In the genomic region with DNA sequence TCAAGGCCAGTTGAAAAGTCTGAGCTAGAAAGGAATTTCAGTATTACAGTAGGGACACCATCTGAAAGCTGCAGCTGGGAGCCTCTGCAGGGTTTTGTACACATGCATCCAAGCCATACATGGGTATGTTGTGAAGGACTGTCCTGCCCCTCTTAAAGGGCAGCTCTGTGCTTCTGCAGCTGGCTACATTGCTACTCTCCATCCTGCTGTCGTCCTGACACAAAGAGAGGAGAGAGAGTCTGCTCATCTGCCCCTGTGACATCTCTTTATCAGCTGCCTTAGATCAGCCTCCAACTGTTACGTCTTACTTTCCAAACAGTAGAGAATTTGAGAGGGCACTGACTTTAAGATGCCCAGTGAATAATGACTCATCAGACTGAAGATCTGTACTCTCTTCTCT, we compare ENCODE assay signal across 23 cellular contexts.
DNase-seq lines count a peak whose midpoint lies in the region; ATAC-seq and TF ChIP-seq lines count a peak whose summit lies in the region.
"Had no signal": no experiment of that assay in that cellular context is flagged by ENCODE, and none has a peak within 500 bp of the region (broad histone marks: within the 10 kb centered on the region; RNA-seq: fewer than 3 reads in every experiment).

No MANE protein-coding gene starts in this region.

- peaks cover 5% of the 10 kb centered on the region for H3K9me3 Mint-ChIP-seq in activated CD4-positive, alpha-beta T cell treated with anti-CD3 and anti-CD28 coated beads, Interleukin-2, amount 10 ng/mL, durations not matched to agents 24 days and 14 days
- peaks cover 8% of the 10 kb centered on the region for H3K9me3 Mint-ChIP-seq in neural progenitor cell

- peak overlapping the region; percentile 32 for H2AFZ ChIP-seq in neural progenitor cell (replicated peaks)

- intact Hi-C loops in activated CD4-positive, alpha-beta T cell treated with anti-CD3 and anti-CD28 coated beads, Interleukin-2, amount 10 ng/mL, durations not matched to agents 24 days and 14 days (cut with micrococcal nuclease) = no loop called here

- no peaks in the 10 kb centered on the region for H4K20me1 ChIP-seq in neural progenitor cell (ENCODE audit: low read depth)
- H4K20me1 ChIP-seq: BLaER1 had no signal

- H3K9ac ChIP-seq in neural progenitor cell = no peak overlapping the region
- H3K9ac ChIP-seq: BLaER1 had no signal

- H3K36me3 ChIP-seq in neural progenitor cell = no peaks in the 10 kb centered on the region
- H3K36me3 ChIP-seq: BE2C, BLaER1 had no signal

- H3K9me3 ChIP-seq in neural progenitor cell (ENCODE audit: low read depth) = no peaks in the 10 kb centered on the region
- H3K9me3 ChIP-seq: BE2C, BLaER1 had no signal

- H3K27ac ChIP-seq in neural progenitor cell = no peak overlapping the region
- H3K27ac ChIP-seq: 22Rv1, BLaER1 had no signal

- H3K4me3 ChIP-seq in neural progenitor cell = no peak overlapping the region
- H3K4me3 ChIP-seq: BLaER1, GM12878 had no signal

- no peaks in the 10 kb centered on the region for H3K27me3 Mint-ChIP-seq in activated CD4-positive, alpha-beta T cell treated with anti-CD3 and anti-CD28 coated beads, Interleukin-2, amount 10 ng/mL, durations not matched to agents 24 days and 14 days
- H3K27me3 Mint-ChIP-seq in neural progenitor cell (ENCODE audit: insufficient read depth, low read depth) = no peaks in the 10 kb centered on the region
- H3K27me3 Mint-ChIP-seq: CD4-positive, alpha-beta memory T cell; CD4-positive, CD25-positive, alpha-beta regulatory T cell had no signal

- H3K27me3 ChIP-seq in neural progenitor cell = no peaks in the 10 kb centered on the region
- H3K27me3 ChIP-seq: BE2C, BLaER1 had no signal

- H3F3A ChIP-seq in neural progenitor cell (ENCODE audit: low read depth) = no peaks in the 10 kb centered on the region

- ATAC-seq in HG03097 (IDR thresholded peaks at IDR 0.05; ENCODE audit: low FRiP score, unreplicated experiment) = no peak
- ATAC-seq: GM12878 had no signal

- peak; percentile 25 for DNase-seq in activated CD4-positive, alpha-beta T cell treated with anti-CD3 and anti-CD28 coated beads, Interleukin-2, amount 10 ng/mL, durations not matched to agents 24 days and 14 days
- DNase-seq in activated CD4-positive, alpha-beta T cell treated with anti-CD3 and anti-CD28 coated beads, Interleukin-2, amount 50 U/mL, for 48 hours = no peak
- DNase-seq in neural progenitor cell (ENCODE audit: low spot score) (no peak), A172 (ENCODE audit: low spot score) (no peak)
- DNase-seq: ACHN; BE2C; C1 segment of cervical spinal cord; CD4-positive, alpha-beta memory T cell; CD4-positive, CD25-positive, alpha-beta regulatory T cell; CD8-positive, alpha-beta memory T cell; COR-L47; DMS 273 treated with DMSO at 0.1 percent for 48 hours; DMS153; DMS53; DMS79; DND-41; EL; GDM1 had no signal

- no peaks in the 10 kb centered on the region for H3K36me3 Mint-ChIP-seq in activated CD4-positive, alpha-beta T cell treated with anti-CD3 and anti-CD28 coated beads, Interleukin-2, amount 10 ng/mL, durations not matched to agents 24 days and 14 days (ENCODE audit: low read depth)
- no peaks in the 10 kb centered on the region for H3K36me3 Mint-ChIP-seq in neural progenitor cell
- H3K36me3 Mint-ChIP-seq: CD14-positive monocyte; CD4-positive, alpha-beta memory T cell; CD4-positive, CD25-positive, alpha-beta regulatory T cell; CD8-positive, alpha-beta memory T cell had no signal

- H3K4me3 Mint-ChIP-seq in activated CD4-positive, alpha-beta T cell treated with anti-CD3 and anti-CD28 coated beads, Interleukin-2, amount 10 ng/mL, durations not matched to agents 24 days and 14 days = no peak overlapping the region
- no peak overlapping the region for H3K4me3 Mint-ChIP-seq in neural progenitor cell
- H3K4me3 Mint-ChIP-seq: CD14-positive monocyte; CD4-positive, alpha-beta memory T cell; CD8-positive, alpha-beta memory T cell had no signal

- H3K79me2 ChIP-seq in neural progenitor cell (ENCODE audit: low read depth) = no peaks in the 10 kb centered on the region

- no peak overlapping the region for H3K27ac Mint-ChIP-seq in activated CD4-positive, alpha-beta T cell treated with anti-CD3 and anti-CD28 coated beads, Interleukin-2, amount 10 ng/mL, durations not matched to agents 24 days and 14 days
- no peak overlapping the region for H3K27ac Mint-ChIP-seq in neural progenitor cell
- H3K27ac Mint-ChIP-seq: CD14-positive monocyte; CD4-positive, alpha-beta memory T cell; CD4-positive, CD25-positive, alpha-beta regulatory T cell; CD8-positive, alpha-beta memory T cell had no signal

- H3K4me1 ChIP-seq in neural progenitor cell = peaks cover 5% of the 10 kb centered on the region
- H3K4me1 ChIP-seq: BE2C, BLaER1 had no signal

- no peaks in the 10 kb centered on the region for H3K4me1 Mint-ChIP-seq in activated CD4-positive, alpha-beta T cell treated with anti-CD3 and anti-CD28 coated beads, Interleukin-2, amount 10 ng/mL, durations not matched to agents 24 days and 14 days
- peaks cover 24% of the 10 kb centered on the region for H3K4me1 Mint-ChIP-seq in neural progenitor cell
- H3K4me1 Mint-ChIP-seq: CD14-positive monocyte; CD4-positive, alpha-beta memory T cell; CD4-positive, CD25-positive, alpha-beta regulatory T cell; CD8-positive, alpha-beta memory T cell had no signal

- H3K4me2 ChIP-seq in neural progenitor cell = no peak overlapping the region
- H3K4me2 ChIP-seq: BLaER1 had no signal

- TF ChIP-seq CTCF in neural progenitor cell (IDR thresholded peaks at IDR 0.05) = no peak
